ENCODE assay signal across 15 cellular contexts in genomic region chrX:23898412-23898959, GRCh38. TPM values are rescaled to one million over a fixed set of nuclear protein-coding genes. Genes with fewer than 3 reads are reported as not detected.
DNase-seq lines count a peak whose midpoint lies in the region; ATAC-seq, FAIRE-seq and TF ChIP-seq lines count a peak whose summit lies in the region.
"Had no signal": no experiment of that assay in that cellular context is flagged by ENCODE, and none has a peak within 500 bp of the region (broad histone marks: within the 10 kb centered on the region; RNA-seq: fewer than 3 reads in every experiment).

No MANE protein-coding gene starts in this region.

- peaks cover 9% of the 10 kb centered on the region for H3K36me3 Mint-ChIP-seq in progenitor cell of endocrine pancreas (ENCODE audit: insufficient read depth)

- DNase-seq in GM19239 (ENCODE audit: insufficient read length, low spot score) (no peak), SK-MEL-5 (ENCODE audit: low read depth, low spot score) (peak; percentile 52), esophagus squamous epithelium (lab: John Stamatoyannopoulos, UW) (no peak), progenitor cell of endocrine pancreas (ENCODE audit: low spot score, unreplicated experiment) (no peak), GM13977 (ENCODE audit: low spot score) (no peak), cerebellum (ENCODE audit: low spot score) (no peak), NCI-H69 (lab: John Stamatoyannopoulos, UW) (no peak)
- DNase-seq: activated T-cell treated with anti-CD3 and anti-CD28 coated beads, Interleukin-2, amount 50 U/mL, for 72 hours; CD8-positive, alpha-beta T cell; central memory CD4-positive, alpha-beta T cell; mucosa of descending colon; NCI-H1930; Peyer's patch had no signal

- FAIRE-seq in GM19239 (lab: Jason Lieb, UNC) = peak; percentile 56
- FAIRE-seq: urothelium cell line had no signal

- 29 to 45% methylated on average over 2 to 3 of the region's 3 CpGs for WGBS in esophagus squamous epithelium, 2 donors

- peaks cover 4 to 56% (median 8%) of the 10 kb centered on the region in 3 donors for H3K4me1 ChIP-seq in esophagus squamous epithelium
- H3K4me1 ChIP-seq: Peyer's patch had no signal

- no peak overlapping the region for H3K4me3 ChIP-seq in esophagus squamous epithelium
- H3K4me3 ChIP-seq: mucosa of descending colon, Peyer's patch had no signal

- TF ChIP-seq CTCF in esophagus squamous epithelium (IDR thresholded peaks at IDR 0.05) (no peak), progenitor cell of endocrine pancreas (IDR thresholded peaks at IDR 0.05; ENCODE audit: unreplicated experiment) (no peak), GM13977 (IDR thresholded peaks at IDR 0.05; ENCODE audit: extremely low read depth, insufficient read depth, missing control alignments) (no peak)

- peak overlapping the region in 3 of 4 donors; percentile 24 to 78 (median 39) for H3K27ac ChIP-seq in esophagus squamous epithelium
- H3K27ac ChIP-seq: Peyer's patch had no signal

- H3K27me3 Mint-ChIP-seq in progenitor cell of endocrine pancreas = no peaks in the 10 kb centered on the region

- no peaks in the 10 kb centered on the region for H3K27me3 ChIP-seq in esophagus squamous epithelium
- H3K27me3 ChIP-seq: Peyer's patch had no signal

- in situ Hi-C loops in SK-MEL-5 (cut with HindIII; ENCODE audit: low pct_unique_long_range_greater_than_20kb, low sequenced_read_pairs) (no loop called here), GM13977 (cut with MboI; ENCODE audit: low pct_unique_long_range_greater_than_20kb, low sequenced_read_pairs, unreplicated experiment) (no loop called here)

- TF ChIP-seq POLR2A in esophagus squamous epithelium (IDR thresholded peaks at IDR 0.05) = no peak

- H3K4me1 Mint-ChIP-seq in progenitor cell of endocrine pancreas (ENCODE audit: low read depth) = peaks cover 17% of the 10 kb centered on the region

- no peaks in the 10 kb centered on the region for H3K36me3 ChIP-seq in esophagus squamous epithelium
- H3K36me3 ChIP-seq: Peyer's patch had no signal

- peak overlapping the region; percentile 94 for H3K27ac Mint-ChIP-seq in progenitor cell of endocrine pancreas
- H3K27ac Mint-ChIP-seq: activated T-cell treated with anti-CD3 and anti-CD28 coated beads, Interleukin-2, amount 50 U/mL, for 72 hours; CD8-positive, alpha-beta T cell had no signal

- H3K9me3 ChIP-seq in esophagus squamous epithelium = no peaks in the 10 kb centered on the region
- H3K9me3 ChIP-seq: mucosa of descending colon, Peyer's patch had no signal

- H3K4me3 Mint-ChIP-seq in progenitor cell of endocrine pancreas (ENCODE audit: low read depth) = no peak overlapping the region
- H3K4me3 Mint-ChIP-seq: activated T-cell treated with anti-CD3 and anti-CD28 coated beads, Interleukin-2, amount 50 U/mL, for 72 hours; CD8-positive, alpha-beta T cell had no signal

- H3K9me3 Mint-ChIP-seq in progenitor cell of endocrine pancreas (ENCODE audit: low read depth) = no peaks in the 10 kb centered on the region
- H3K9me3 Mint-ChIP-seq: activated T-cell treated with anti-CD3 and anti-CD28 coated beads, Interleukin-2, amount 50 U/mL, for 72 hours; CD8-positive, alpha-beta T cell had no signal

- no peak for ATAC-seq in HG03439 (IDR thresholded peaks at IDR 0.05; ENCODE audit: unreplicated experiment)
- ATAC-seq: activated T-cell treated with anti-CD3 and anti-CD28 coated beads, Interleukin-2, amount 50 U/mL, for 72 hours; CD8-positive, alpha-beta T cell; mucosa of descending colon had no signal

- intact Hi-C loops in esophagus squamous epithelium (cut with DNase I) = no loop called here

RNA-seq across cellular contexts. Expression of gene APOO, which starts 9.3 kb away (rescaled TPM):
- 38.6 and 52.6 TPM in 2 replicates for total RNA-seq in SK-MEL-5 (2014; rRNA removed; shearing (Covaris generic))
- 45.4 and 51.3 TPM in 2 replicates for polyA plus RNA-seq in SK-MEL-5 (2015; cell fraction: cytosol; rRNA removed)
- polyA plus RNA-seq in SK-MEL-5 (2015; cell fraction: nucleus; rRNA removed) = 16.4 and 27.4 TPM in 2 replicates
- 10 to 100 TPM; 10.5 to 25.1 (median 13.7) TPM for total RNA-seq in esophagus squamous epithelium
- 75.9 and 92.4 TPM in 2 replicates for total RNA-seq in progenitor cell of endocrine pancreas
- total RNA-seq in cerebellum = 17.7 TPM

RNA-seq across cellular contexts. Expression of gene CXorf58, which starts 9.3 kb away (rescaled TPM):
- 0.11 and 2.4 TPM in 2 replicates for total RNA-seq in SK-MEL-5 (2014; rRNA removed; shearing (Covaris generic))
- polyA plus RNA-seq in SK-MEL-5 (2015; cell fraction: cytosol; rRNA removed) = 0.07 and 0.14 TPM in 2 replicates
- 0.14 TPM in 1 of 2 replicates, not detected in the other for polyA plus RNA-seq in SK-MEL-5 (2015; cell fraction: nucleus; rRNA removed)
- total RNA-seq in esophagus squamous epithelium (under 1 TPM in 2 of 4 donors, not detected in 2; 0.15 to 0.95 TPM), progenitor cell of endocrine pancreas (0.22 and 0.29 TPM in 2 replicates), cerebellum (0.27 TPM)
- total RNA-seq: activated T-cell treated with anti-CD3 and anti-CD28 coated beads, Interleukin-2, amount 50 U/mL, for 72 hours; CD8-positive, alpha-beta T cell; mucosa of descending colon had no signal
